Comparison of ENCODE assay signal across 8 cellular contexts in the genomic region with DNA sequence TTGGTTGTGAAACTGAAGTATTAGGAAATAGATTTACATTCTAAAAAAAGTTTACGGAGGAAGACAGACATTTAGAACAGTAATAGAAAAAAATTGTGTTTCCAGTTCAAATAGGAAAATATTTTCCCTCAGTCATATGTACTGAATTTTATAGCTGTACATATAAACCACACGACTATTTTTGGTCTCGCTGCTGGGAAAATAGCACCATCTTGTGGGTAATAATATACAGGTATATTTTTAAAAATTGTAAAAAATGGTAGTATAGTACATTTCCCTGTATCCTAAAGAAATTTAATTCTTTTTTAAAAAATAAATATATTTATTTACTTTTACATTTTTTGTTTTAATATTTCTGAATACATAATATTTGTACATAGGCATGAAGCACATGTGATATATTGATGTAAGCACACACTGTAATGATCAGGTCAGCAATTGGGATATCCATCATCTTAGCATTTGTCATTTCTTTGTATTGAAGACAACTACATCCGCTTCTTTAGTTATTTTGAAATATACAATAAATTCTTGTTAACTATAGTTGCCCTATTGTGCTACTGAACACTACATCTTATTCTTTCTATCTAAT.
DNase-seq lines count a peak whose midpoint lies in the region; ATAC-seq and TF ChIP-seq lines count a peak whose summit lies in the region.

No MANE protein-coding gene starts in this region.

- no peak overlapping the region for H3K27ac Mint-ChIP-seq in CD8-positive, alpha-beta T cell

- H3K27ac ChIP-seq in PC-3 (ENCODE audit: low read length): no peak overlapping the region
- H3K27ac ChIP-seq in foreskin keratinocyte: no peak overlapping the region
- no peak overlapping the region for H3K27ac ChIP-seq in CD8-positive, alpha-beta T cell (ENCODE audit: low read depth, low read length)

- H3K27me3 ChIP-seq in PC-3 (ENCODE audit: low read length) (no peaks in the 10 kb centered on the region), foreskin keratinocyte (peaks cover 9% of the 10 kb centered on the region)
- H3K27me3 ChIP-seq in CD8-positive, alpha-beta T cell (ENCODE audit: insufficient read depth, low read length): no peaks in the 10 kb centered on the region

- H3K79me2 ChIP-seq in PC-3 (ENCODE audit: low read length): no peaks in the 10 kb centered on the region

- POLR2A ChIA-PET in PC-3 (lab: Charles Lee; ENCODE audit: unreplicated experiment): no interaction called here
- POLR2A ChIA-PET in CD8-positive, alpha-beta T cell (lab: Charles Lee): no interaction called here

- no peak overlapping the region for H3K4me3 ChIP-seq in PC-3 (ENCODE audit: low read length)
- H3K4me3 ChIP-seq in CD8-positive, alpha-beta T cell (ENCODE audit: low read depth, low read length): no peak overlapping the region

- TF ChIP-seq CTCF in AG09319 (IDR thresholded peaks at IDR 0.05; ENCODE audit: low read depth, low read length) (peak; percentile 39), PC-3 (conservative IDR thresholded peaks at IDR 0.05; ENCODE audit: low read depth, low read length) (peak; percentile 57), foreskin keratinocyte (conservative IDR thresholded peaks at IDR 0.05) (peak; percentile 74)
- TF ChIP-seq CTCF in CD8-positive, alpha-beta T cell (IDR thresholded peaks at IDR 0.05): no peak

- intact Hi-C loops in PC-3 (cut with micrococcal nuclease): loop anchor here (1.0 to 5.0 kb wide), 4 partner anchors 24 to 372 kb away; no protein-coding TSS in a partner anchor
- intact Hi-C loops in CD8-positive, alpha-beta T cell (cut with DNase I, micrococcal nuclease): no loop called here

- H3K4me1 ChIP-seq in PC-3 (ENCODE audit: insufficient read depth, low read length) (no peaks in the 10 kb centered on the region), foreskin keratinocyte (no peaks in the 10 kb centered on the region)
- H3K4me1 ChIP-seq in CD8-positive, alpha-beta T cell (ENCODE audit: insufficient read depth, low read length): no peaks in the 10 kb centered on the region

- no peaks in the 10 kb centered on the region for H3K9me2 ChIP-seq in PC-3 (replicated peaks; ENCODE audit: low read length)

- CTCF ChIA-PET in PC-3 (lab: Charles Lee): interaction anchor here (0.7 to 1.2 kb wide), 3 partner anchors 11 to 292 kb away, joined by 4 to 6 read pairs (median 6); no protein-coding TSS in a partner anchor
- CTCF ChIA-PET in CD8-positive, alpha-beta T cell (lab: Charles Lee): no interaction called here

- no peaks in the 10 kb centered on the region for H3K4me1 Mint-ChIP-seq in CD8-positive, alpha-beta T cell (ENCODE audit: low read depth)

- DNase-seq in AG09319 (ENCODE audit: extremely low read depth, low read depth): no peak
- peak; percentile 56 for DNase-seq in PC-3
- DNase-seq in foreskin keratinocyte: no peak
- DNase-seq in NCI-H187 treated with DMSO at 0.1 percent for 48 hours (lab: John Stamatoyannopoulos, UW): no peak
- DNase-seq in mesenteric fat pad (ENCODE audit: low spot score): no peak
- no peak for DNase-seq in CD8-positive, alpha-beta T cell

- no peak overlapping the region for H3K9ac ChIP-seq in PC-3 (ENCODE audit: low read length)

- no peaks in the 10 kb centered on the region for H3K27me3 Mint-ChIP-seq in CD8-positive, alpha-beta T cell (ENCODE audit: low read depth)

- H3K36me3 Mint-ChIP-seq in CD8-positive, alpha-beta T cell: no peaks in the 10 kb centered on the region

- no peaks in the 10 kb centered on the region for H4K20me1 ChIP-seq in PC-3 (ENCODE audit: low read length)

- no TSS peak for BruUV-seq in PC-3 (replicated peaks; lab: Mats Ljungman, UMichigan)

- H3K9me3 ChIP-seq in PC-3 (ENCODE audit: low read length): no peaks in the 10 kb centered on the region
- H3K9me3 ChIP-seq in CD8-positive, alpha-beta T cell (ENCODE audit: low read length): no peaks in the 10 kb centered on the region

- no peak overlapping the region for H3K4me2 ChIP-seq in PC-3 (ENCODE audit: low read length)

- H3K9me3 Mint-ChIP-seq in CD8-positive, alpha-beta T cell: peaks cover 2% of the 10 kb centered on the region

- no peak overlapping the region for H2AFZ ChIP-seq in PC-3 (ENCODE audit: low read length)

- H3K4me3 Mint-ChIP-seq in CD8-positive, alpha-beta T cell: no peak overlapping the region

- H3K36me3 ChIP-seq in PC-3 (ENCODE audit: low read depth, low read length): no peaks in the 10 kb centered on the region
- no peaks in the 10 kb centered on the region for H3K36me3 ChIP-seq in CD8-positive, alpha-beta T cell (ENCODE audit: insufficient read depth, low read length)

- ATAC-seq in GM21390 (IDR thresholded peaks at IDR 0.05; ENCODE audit: unreplicated experiment): peak; percentile 58
- no peak for ATAC-seq in PC-3
- peak; percentile 47 for ATAC-seq in foreskin keratinocyte
- ATAC-seq in CD8-positive, alpha-beta T cell: no peak
- ATAC-seq in HG03432 (IDR thresholded peaks at IDR 0.05; ENCODE audit: unreplicated experiment): no peak

- H3F3A ChIP-seq in PC-3 (ENCODE audit: low read length, unreplicated experiment): no peaks in the 10 kb centered on the region

Comparison
In these comparisons a context has a peak if more than half of its experiments do, and no peak if none do; other contexts are left out.
1. ATAC-seq: peak in GM21390 (single experiment) and foreskin keratinocyte (single experiment); none in PC-3 (single experiment), CD8-positive, alpha-beta T cell (single experiment) and HG03432 (single experiment).